ENCODE assay signal across 19 cellular contexts in the genomic region with DNA sequence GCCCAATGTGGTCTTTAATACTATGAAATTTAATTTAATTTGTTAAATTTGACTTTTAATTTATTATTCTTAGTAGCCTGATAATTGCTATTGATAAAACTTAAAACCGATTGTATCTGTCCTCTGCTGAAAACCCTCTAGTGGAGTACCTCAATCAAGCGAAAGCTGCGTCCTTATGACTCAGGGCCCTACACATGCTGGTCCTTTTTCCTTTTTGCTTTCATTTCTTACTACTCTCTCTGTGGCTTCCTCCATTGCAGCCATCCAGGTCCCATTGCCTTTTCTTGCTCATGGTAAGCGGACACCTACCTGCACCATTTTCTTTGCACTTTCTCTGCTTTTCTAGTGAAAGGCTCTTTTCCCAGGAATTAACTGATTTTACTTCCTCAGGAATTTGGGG.
"Had no signal": no experiment of that assay in that cellular context is flagged by ENCODE, and none has a peak within 500 bp of the region (broad histone marks: within the 10 kb centered on the region; RNA-seq: fewer than 3 reads in every experiment).

No MANE protein-coding gene starts in this region.

- H3K4me3 ChIP-seq: SJCRH30 had no signal

- H3K27ac ChIP-seq: SJCRH30 had no signal

- ATAC-seq: Panc1, Right ventricle myocardium inferior, SK-N-SH treated with all-trans-retinoic acid at 6 μM for 48 hours had no signal

- DNase-seq: KBM-7, NCI-H1092, NCI-H1105 treated with DMSO at 0.1 percent for 48 hours, NCI-H1417 treated with DMSO at 0.1 percent for 48 hours, NCI-H146, NCI-H1694 treated with DMSO at 0.1 percent for 48 hours, NCI-H1930, NCI-H2081, NCI-H2107, NCI-H2227 treated with DMSO at 0.1 percent for 48 hours, NCI-H524, NCI-H526 treated with DMSO at 0.1 percent for 48 hours, NCI-H748 treated with DMSO at 0.1 percent for 48 hours, SHP77 treated with DMSO at 0.1 percent for 48 hours, SJCRH30, T-helper 1 cell had no signal

- H3K9me3 ChIP-seq: SJCRH30 had no signal

- H3K4me1 ChIP-seq: SJCRH30 had no signal

- H3K27me3 ChIP-seq: SJCRH30 had no signal

- H3K36me3 ChIP-seq: SJCRH30 had no signal
